21 cellular contexts compared by ENCODE assay signal in the genomic region with DNA sequence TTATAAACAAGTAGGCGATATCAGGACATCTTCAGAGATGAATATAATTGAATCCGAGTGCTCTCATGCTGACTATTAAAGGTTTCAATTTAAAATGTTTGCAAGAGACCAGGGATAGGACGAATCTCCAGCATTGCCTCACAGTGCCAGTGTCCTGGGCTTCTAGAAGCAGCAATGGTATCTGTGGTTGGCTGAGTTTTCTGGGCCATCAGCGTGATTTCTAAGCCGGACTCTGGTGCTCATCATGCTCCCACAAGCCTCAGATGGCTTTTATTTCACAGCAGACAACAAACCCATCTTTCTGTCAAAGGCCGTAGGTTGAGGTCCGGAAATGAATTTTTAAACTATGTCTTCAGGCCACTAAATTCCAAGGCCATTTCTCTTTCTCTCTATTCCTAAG.
DNase-seq lines count a peak whose midpoint lies in the region; ATAC-seq, FAIRE-seq and TF ChIP-seq lines count a peak whose summit lies in the region.
"Had no signal": no experiment of that assay in that cellular context is flagged by ENCODE, and none has a peak within 500 bp of the region (broad histone marks: within the 10 kb centered on the region; RNA-seq: fewer than 3 reads in every experiment).

No MANE protein-coding gene starts in this region.

- TF ChIP-seq RAD21 in liver (IDR thresholded peaks at IDR 0.05) (no peak), HepG2 (CRISPR knock-in tag; IDR thresholded peaks at IDR 0.05) (no peak)

- H3K4me3 ChIP-seq in liver (ENCODE audit: low read depth in 1 of 3, low read length in 3 of 3) (no peak overlapping the region), HepG2 (replicated peaks in 1 of 3; ENCODE audit: insufficient read depth in 1 of 3, low read depth in 2 of 3, low read length in 3 of 3) (no peak overlapping the region), dorsolateral prefrontal cortex (peak overlapping the region in 1 of 59 donors; percentile 31), neuronal stem cell (ENCODE audit: low read length in 2 of 2) (no peak overlapping the region), uterus (no peak overlapping the region)
- H3K4me3 ChIP-seq: SJSA1 had no signal

- H3K4me1 ChIP-seq in liver (ENCODE audit: control insufficient read depth in 4 of 4, insufficient read depth in 4 of 4, low read length in 3 of 4) = peaks cover 15 to 46% (median 38%) of the 10 kb centered on the region in 4 donors
- H3K4me1 ChIP-seq in HepG2 (ENCODE audit: insufficient read depth, low read length) = peaks cover 87% of the 10 kb centered on the region
- peaks cover 9 to 18% of the 10 kb centered on the region in 2 donors for H3K4me1 ChIP-seq in neuronal stem cell (ENCODE audit: control insufficient read depth in 2 of 2, insufficient read depth in 1 of 2, low read depth in 1 of 2, low read length in 2 of 2)
- H3K4me1 ChIP-seq in uterus = no peaks in the 10 kb centered on the region

- no peak for ATAC-seq in HepG2
- ATAC-seq: activated naive CD4-positive, alpha-beta T cell treated with anti-CD3 and anti-CD28 coated beads, Interleukin-2, amount 50 U/mL, for 72 hours had no signal

- H3K9ac ChIP-seq in liver (ENCODE audit: low read depth in 1 of 2, low read length in 2 of 2) = peak overlapping the region in 1 of 2 donors; percentile 55
- no peak overlapping the region for H3K9ac ChIP-seq in HepG2 (ENCODE audit: insufficient read depth, low read depth, low read length)
- no peak overlapping the region for H3K9ac ChIP-seq in neuronal stem cell (ENCODE audit: low read depth, low read length, poor library complexity)

- H3K9me3 ChIP-seq in liver (ENCODE audit: control insufficient read depth in 4 of 4, low read length in 3 of 4) = no peaks in the 10 kb centered on the region
- H3K9me3 ChIP-seq in HepG2 (ENCODE audit: low read length) = no peaks in the 10 kb centered on the region
- no peaks in the 10 kb centered on the region for H3K9me3 ChIP-seq in neuronal stem cell (replicated peaks in 1 of 2; ENCODE audit: control insufficient read depth in 2 of 2, insufficient read depth in 1 of 2, low read depth in 1 of 2, low read length in 2 of 2)
- H3K9me3 ChIP-seq in uterus = no peaks in the 10 kb centered on the region
- H3K9me3 ChIP-seq: neutrophil, SJSA1 had no signal

- H4K20me1 ChIP-seq in HepG2 (ENCODE audit: insufficient read depth, low read length) = no peaks in the 10 kb centered on the region

- no peaks in the 10 kb centered on the region for H3K79me2 ChIP-seq in HepG2 (ENCODE audit: insufficient read depth, low read length)

- H2BK120ac ChIP-seq in neuronal stem cell (ENCODE audit: low read depth, low read length) = no peak overlapping the region

- no peak for TF ChIP-seq EP300 in HepG2 (IDR thresholded peaks at IDR 0.05; ENCODE audit: low read depth in 2 of 2, low read length in 2 of 2)
- no peak for TF ChIP-seq EP300 in HepG2 (CRISPR knock-in tag; IDR thresholded peaks at IDR 0.05; ENCODE audit: borderline replicate concordance)

- H3K4me2 ChIP-seq in HepG2 (ENCODE audit: low read depth, low read length) = no peak overlapping the region
- H3K4me2 ChIP-seq in neuronal stem cell (ENCODE audit: insufficient read depth, low read length, poor library complexity, severe bottlenecking) = no peak overlapping the region

- no peak overlapping the region for H2BK15ac ChIP-seq in neuronal stem cell (ENCODE audit: low read length)

- H3K4me1 Mint-ChIP-seq in glutamatergic neuron (ENCODE audit: low read depth, unreplicated experiment) = no peaks in the 10 kb centered on the region

- H2BK5ac ChIP-seq in neuronal stem cell (ENCODE audit: low read length) = no peak overlapping the region

- peaks cover 4% of the 10 kb centered on the region for H3K27me3 Mint-ChIP-seq in glutamatergic neuron (ENCODE audit: unreplicated experiment)
- H3K27me3 Mint-ChIP-seq: activated CD4-positive, alpha-beta T cell treated with anti-CD3 and anti-CD28 coated beads, Interleukin-2, amount 10 ng/mL, durations not matched to agents 24 days and 14 days; CD4-positive, alpha-beta T cell had no signal

- no peak overlapping the region for H3K27ac Mint-ChIP-seq in glutamatergic neuron (ENCODE audit: unreplicated experiment)
- H3K27ac Mint-ChIP-seq: activated CD4-positive, alpha-beta T cell treated with anti-CD3 and anti-CD28 coated beads, Interleukin-2, amount 10 ng/mL, durations not matched to agents 24 days and 14 days; activated naive CD4-positive, alpha-beta T cell treated with anti-CD3 and anti-CD28 coated beads, Interleukin-2, amount 50 U/mL, for 72 hours; activated T-helper 1 cell treated with anti-CD3 and anti-CD28 coated beads, Interleukin-12 subunit alpha, Interleukin-12 subunit beta, Interleukin-2, Interleukin-4 antibody, amounts not matched to agents 30 ng/mL and 10 ng/mL and 1 ng/mL, durations not matched to agents 14 hours and 24 hours and 36 hours; T-helper 1 cell treated with Interleukin-12 subunit alpha and Interleukin-12 subunit beta and Interleukin-4 antibody, amounts not matched to agents 30 μg/mL and 1 μg/mL, for 36 hours had no signal

- no peaks in the 10 kb centered on the region for H3K36me3 ChIP-seq in liver (ENCODE audit: control insufficient read depth in 4 of 4, insufficient read depth in 3 of 4, low read depth in 1 of 4, low read length in 3 of 4)
- H3K36me3 ChIP-seq in HepG2 (replicated peaks in 1 of 2; ENCODE audit: control insufficient read depth in 1 of 2, insufficient read depth in 2 of 2, low read length in 2 of 2) = no peaks in the 10 kb centered on the region
- no peaks in the 10 kb centered on the region for H3K36me3 ChIP-seq in neuronal stem cell (replicated peaks in 1 of 2; ENCODE audit: control insufficient read depth in 2 of 2, insufficient read depth in 2 of 2, low read length in 2 of 2)
- no peaks in the 10 kb centered on the region for H3K36me3 ChIP-seq in uterus
- H3K36me3 ChIP-seq: neutrophil, SJSA1 had no signal

- no peaks in the 10 kb centered on the region for H3K36me3 Mint-ChIP-seq in glutamatergic neuron (ENCODE audit: unreplicated experiment)

- peaks cover 4% of the 10 kb centered on the region for H3K9me3 Mint-ChIP-seq in glutamatergic neuron (ENCODE audit: unreplicated experiment)
- H3K9me3 Mint-ChIP-seq: CD4-positive, alpha-beta T cell had no signal

- H3K4ac ChIP-seq in neuronal stem cell (ENCODE audit: low read length) = no peak overlapping the region

- H3K14ac ChIP-seq in neuronal stem cell (ENCODE audit: low read length) = peak overlapping the region; percentile 77

- H2AFZ ChIP-seq in HepG2 (ENCODE audit: low read length) (no peak overlapping the region), neuronal stem cell (ENCODE audit: low read length) (no peak overlapping the region)

- no peak for FAIRE-seq in HepG2 (lab: Jason Lieb, UNC)
- FAIRE-seq: astrocyte, GM18507 had no signal

- no peaks in the 10 kb centered on the region for H3K79me1 ChIP-seq in neuronal stem cell (ENCODE audit: low read depth, low read length)

- H4K8ac ChIP-seq in neuronal stem cell (ENCODE audit: low read depth, low read length) = no peak overlapping the region

- no peak for DNase-seq in HepG2 (ENCODE audit: low spot score)
- DNase-seq in dorsolateral prefrontal cortex = no peak
- DNase-seq in neuronal stem cell (ENCODE audit: low spot score) = no peak
- no peak for DNase-seq in uterus
- DNase-seq in GM10248 (ENCODE audit: extremely low spot score) = no peak
- DNase-seq in glutamatergic neuron = no peak
- DNase-seq in iPS-NIHi7 (ENCODE audit: extremely low spot score) = no peak
- DNase-seq: activated CD4-positive, alpha-beta T cell treated with anti-CD3 and anti-CD28 coated beads, Interleukin-2, amount 10 ng/mL, durations not matched to agents 24 days and 14 days; CD4-positive, alpha-beta T cell; Kasumi-1; NCI-H187 treated with DMSO at 0.1 percent for 48 hours; NCI-H2227 treated with DMSO at 0.1 percent for 48 hours; stimulated activated CD4-positive, alpha-beta T cell treated with anti-CD3 and anti-CD28 coated beads, Interleukin-12 subunit alpha, Interleukin-12 subunit beta, amount 100 ng/mL, for 4 hours had no signal

- peak overlapping the region; percentile 77 to 85 for H3K27ac ChIP-seq in liver (ENCODE audit: low read depth in 1 of 2, low read length in 2 of 2)
- H3K27ac ChIP-seq in HepG2 (ENCODE audit: extremely low read length, insufficient read depth, low read length) = no peak overlapping the region
- H3K27ac ChIP-seq in dorsolateral prefrontal cortex = peak overlapping the region in 45 of 59 donors; percentile 2 to 74 (median 49)
- no peak overlapping the region for H3K27ac ChIP-seq in neuronal stem cell (replicated peaks; ENCODE audit: low read length)
- H3K27ac ChIP-seq in uterus = peak overlapping the region; percentile 81 to 92
- H3K27ac ChIP-seq: neutrophil had no signal

- no peak overlapping the region for H3K4me3 Mint-ChIP-seq in glutamatergic neuron (ENCODE audit: unreplicated experiment)
- H3K4me3 Mint-ChIP-seq: activated CD4-positive, alpha-beta T cell treated with anti-CD3 and anti-CD28 coated beads, Interleukin-2, amount 10 ng/mL, durations not matched to agents 24 days and 14 days; activated T-helper 1 cell treated with anti-CD3 and anti-CD28 coated beads, Interleukin-12 subunit alpha, Interleukin-12 subunit beta, Interleukin-2, Interleukin-4 antibody, amounts not matched to agents 30 ng/mL and 10 ng/mL and 1 ng/mL, durations not matched to agents 14 hours and 24 hours and 36 hours; CD4-positive, alpha-beta T cell; T-helper 1 cell treated with Interleukin-12 subunit alpha and Interleukin-12 subunit beta and Interleukin-4 antibody, amounts not matched to agents 30 μg/mL and 1 μg/mL, for 36 hours had no signal

- no peak overlapping the region for H2BK12ac ChIP-seq in neuronal stem cell (ENCODE audit: low read length)

- TF ChIP-seq CTCF in liver (IDR thresholded peaks at IDR 0.05; ENCODE audit: low read depth, low read length, missing input control) = no peak
- no peak for TF ChIP-seq CTCF in HepG2 (CRISPR knock-in tag; IDR thresholded peaks at IDR 0.05)
- no peak for TF ChIP-seq CTCF in dorsolateral prefrontal cortex (IDR thresholded peaks at IDR 0.05 in 54 of 56, conservative IDR thresholded peaks at IDR 0.05 in 2 of 56; ENCODE audit: low read depth in 1 of 56, partially characterized antibody in 56 of 56)
- no peak for TF ChIP-seq CTCF in uterus (IDR thresholded peaks at IDR 0.05)
- TF ChIP-seq CTCF in GM10248 (IDR thresholded peaks at IDR 0.05; ENCODE audit: control extremely low read depth, extremely low read depth, low read depth, missing control alignments) = no peak
- TF ChIP-seq CTCF in glutamatergic neuron (IDR thresholded peaks at IDR 0.05; ENCODE audit: partially characterized antibody, unreplicated experiment) = no peak

- POLR2A ChIA-PET in HepG2 (lab: Yijun Ruan, JAX) (no interaction called here), GM10248 (lab: Yijun Ruan, JAX) (no interaction called here)

- BruUV-seq in HepG2 (replicated peaks; lab: Mats Ljungman, UMichigan) = no TSS peak

- H2AK5ac ChIP-seq in neuronal stem cell (ENCODE audit: low read depth, low read length) = no peak overlapping the region

- in situ Hi-C loops in HepG2 (cut with HindIII; ENCODE audit: extremely low pct_ligation_motif_present, low pct_unique_long_range_greater_than_20kb) = no loop called here

- intact Hi-C loops in HepG2 (cut with micrococcal nuclease; ENCODE audit: unreplicated experiment) = no loop called here
- intact Hi-C loops in dorsolateral prefrontal cortex (cut with DNase I) = loop anchor here in 1 of 2 donors (10.0 kb wide), 2 partner anchors 186 to 204 kb away; a partner anchor contains a TSS
- intact Hi-C loops in uterus (cut with DNase I; ENCODE audit: low total_unique reads) = no loop called here

- H3K27me3 ChIP-seq in liver (ENCODE audit: control insufficient read depth in 4 of 4, insufficient read depth in 4 of 4, low read length in 3 of 4) (no peaks in the 10 kb centered on the region), HepG2 (ENCODE audit: control insufficient read depth in 1 of 2, insufficient read depth in 2 of 2, low read length in 2 of 2) (no peaks in the 10 kb centered on the region), dorsolateral prefrontal cortex (no peaks in the 10 kb centered on the region), neuronal stem cell (ENCODE audit: control insufficient read depth in 3 of 3, insufficient read depth in 3 of 3, low read depth in 1 of 3, low read length in 3 of 3) (no peaks in the 10 kb centered on the region), uterus (no peaks in the 10 kb centered on the region)
- H3K27me3 ChIP-seq: neutrophil, SJSA1 had no signal

- TF ChIP-seq POLR2A in HepG2 (IDR thresholded peaks at IDR 0.05; ENCODE audit: insufficient read depth in 1 of 2, low read depth in 2 of 2, low read length in 2 of 2) (no peak), uterus (IDR thresholded peaks at IDR 0.05) (no peak)

- CTCF ChIA-PET in HepG2 (lab: Yijun Ruan, JAX; ENCODE audit: low intra/inter-chr PET ratio, low total read pairs) = no interaction called here
- CTCF ChIA-PET in GM10248 (lab: Yijun Ruan, JAX) = no interaction called here

- no peak overlapping the region for H4K91ac ChIP-seq in neuronal stem cell (ENCODE audit: low read depth, low read length, poor library complexity)

- no peak overlapping the region for H3K23ac ChIP-seq in neuronal stem cell (ENCODE audit: low read depth, low read length, poor library complexity)

- 48% methylated on average over 7 of the region's 7 CpGs for WGBS in liver
- WGBS in HepG2 (ENCODE audit: low lambda C conversion rate) = 87% methylated on average over 7 of the region's 7 CpGs
- no CpG with 5 or more reads among the region's 7 CpGs for WGBS in neuronal stem cell (ENCODE audit: extremely low coverage in 2 of 2, insufficient read length in 2 of 2, insufficient replicate concordance in 1 of 2), 2 donors

- H3K18ac ChIP-seq in neuronal stem cell (ENCODE audit: low read length) = no peak overlapping the region

Comparison
In these comparisons a context has a peak if more than half of its experiments do, and no peak if none do; other contexts are left out.
1. H3K27ac ChIP-seq: peak in liver (2 of 2), dorsolateral prefrontal cortex (45 of 59) and uterus (2 of 2); none in HepG2 (single experiment) and neuronal stem cell (single experiment).